In the genomic region with DNA sequence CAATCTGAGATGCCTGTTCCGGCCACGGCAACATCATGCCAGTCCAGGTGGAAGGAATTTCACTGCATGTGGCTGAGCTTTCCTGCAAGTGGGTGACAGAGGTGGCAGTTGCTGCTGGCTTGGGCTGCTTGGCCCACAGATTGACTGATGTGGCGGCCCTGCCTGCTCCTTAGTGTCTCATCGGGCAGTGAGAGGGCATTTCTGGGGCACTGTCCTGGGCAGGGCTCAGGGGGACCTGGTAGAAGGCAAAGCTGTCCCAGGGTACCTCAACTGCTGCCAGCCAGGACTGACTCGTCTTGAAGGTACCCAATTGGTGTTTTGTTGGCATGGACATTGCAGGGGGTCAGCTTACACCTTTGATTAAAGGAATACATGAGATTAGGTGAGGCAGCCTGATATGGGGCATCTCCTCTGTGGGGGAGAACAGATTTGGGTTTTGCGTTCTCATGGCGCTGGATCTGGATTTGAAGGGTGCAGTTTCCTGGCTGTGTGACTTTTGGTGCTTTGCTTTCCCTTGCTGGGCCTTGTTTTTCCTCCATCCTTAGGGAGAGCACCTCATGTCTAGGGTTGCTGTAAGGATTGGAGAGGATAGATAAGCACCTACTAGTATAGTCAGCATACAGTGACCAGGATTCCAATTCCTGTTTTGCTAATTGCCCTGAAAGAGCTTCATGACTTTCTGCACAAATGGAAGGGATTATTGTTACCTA, we compare ENCODE assay signal across 20 cellular contexts. TPM values are rescaled to one million over a fixed set of nuclear protein-coding genes. Genes with fewer than 3 reads are reported as not detected.
DNase-seq lines count a peak whose midpoint lies in the region; ATAC-seq, FAIRE-seq and TF ChIP-seq lines count a peak whose summit lies in the region.
"Had no signal": no experiment of that assay in that cellular context is flagged by ENCODE, and none has a peak within 500 bp of the region (broad histone marks: within the 10 kb centered on the region; RNA-seq: fewer than 3 reads in every experiment).

No MANE protein-coding gene starts in this region.

- no peaks in the 10 kb centered on the region for H3K36me3 ChIP-seq in mammary epithelial cell (ENCODE audit: insufficient read depth, low read length)
- H3K36me3 ChIP-seq in breast epithelium, result no peaks in the 10 kb centered on the region
- peaks cover 4 to 13% of the 10 kb centered on the region in 2 experiments for H3K36me3 ChIP-seq in keratinocyte (ENCODE audit: control insufficient read depth in 2 of 2, extremely low read depth in 1 of 2, insufficient read depth in 2 of 2, low read length in 2 of 2)
- no peaks in the 10 kb centered on the region for H3K36me3 ChIP-seq in prostate gland
- H3K36me3 ChIP-seq: ovary, tibial nerve had no signal

- H3K9me3 ChIP-seq in mammary epithelial cell (replicated peaks; ENCODE audit: insufficient read depth, low read length) (no peaks in the 10 kb centered on the region), breast epithelium (no peaks in the 10 kb centered on the region), keratinocyte (ENCODE audit: control insufficient read depth, low read depth, low read length) (no peaks in the 10 kb centered on the region), prostate gland (no peaks in the 10 kb centered on the region)
- H3K9me3 ChIP-seq: ovary, tibial nerve had no signal

- H3K9me1 ChIP-seq in keratinocyte (ENCODE audit: control insufficient read depth, extremely low read depth, insufficient read depth, low read length), result peaks cover 2% of the 10 kb centered on the region

- WGBS in mammary epithelial cell (ENCODE audit: low coverage, missing lambda C conversion rate), result 78% methylated on average over 7 of the region's 7 CpGs
- 63% methylated on average over 7 of the region's 7 CpGs for WGBS in prostate gland

- no peaks in the 10 kb centered on the region; the same call in 1 of the 2 replicates for H3K9me3 Mint-ChIP-seq in WTC11

- ATAC-seq in WTC11 (no peak), HG02973 (IDR thresholded peaks at IDR 0.05; ENCODE audit: unreplicated experiment) (no peak)

- peak overlapping the region; percentile 54; the same call in 1 of the 2 replicates for H3K27ac Mint-ChIP-seq in WTC11

- no peaks in the 10 kb centered on the region for H3K27me3 Mint-ChIP-seq in WTC11 (ENCODE audit: low read depth)

- in situ Hi-C loops in mammary epithelial cell (cut with MboI; ENCODE audit: low sequenced_read_pairs in 2 of 2), result no loop called here

- H3K4me3 Mint-ChIP-seq in WTC11, result no peak overlapping the region

- H3K36me3 Mint-ChIP-seq in WTC11, result peaks cover 6% of the 10 kb centered on the region

- dilution Hi-C loops in mammary epithelial cell (cut with HindIII; ENCODE audit: low sequenced_read_pairs) (loop anchor here (5.0 kb wide), 4 partner anchors 42 to 257 kb away; no protein-coding TSS in a partner anchor), keratinocyte (cut with MboI; ENCODE audit: extremely low pct_ligation_motif_present, low sequenced_read_pairs) (no loop called here)

- DNase-seq in mammary epithelial cell, result no peak
- no peak for DNase-seq in breast epithelium (ENCODE audit: low spot score in 2 of 2)
- DNase-seq in WTC11 (ENCODE audit: low spot score), result no peak
- no peak for DNase-seq in keratinocyte (ENCODE audit: low read depth, low spot score)
- DNase-seq in NCI-H1092 (lab: John Stamatoyannopoulos, UW), result no peak
- DNase-seq in prostate gland (ENCODE audit: low spot score), result no peak
- no peak for DNase-seq in NCI-H748 (lab: John Stamatoyannopoulos, UW; ENCODE audit: unreplicated experiment)
- DNase-seq: activated CD4-positive, alpha-beta T cell treated with anti-CD3 and anti-CD28 coated beads for 48 hours; activated T-cell treated with anti-CD3 and anti-CD28 coated beads for 4 hours; amniotic stem cell; foreskin melanocyte; KBM-7; NCI-H1105 treated with DMSO at 0.1 percent for 48 hours; ovary; SIG-M5; T1000 had no signal

- POLR2A ChIA-PET in WTC11 (lab: Charles Lee), result no interaction called here

- H3K79me2 ChIP-seq in mammary epithelial cell (ENCODE audit: insufficient read depth, low read length) (peaks cover 100% of the 10 kb centered on the region), keratinocyte (ENCODE audit: control insufficient read depth, insufficient read depth, low read length) (peaks cover 99% of the 10 kb centered on the region)

- H3K4me1 Mint-ChIP-seq in WTC11, result peaks cover 82% of the 10 kb centered on the region

- intact Hi-C loops in mammary epithelial cell (cut with micrococcal nuclease) (loop anchor here (5.0 to 10.0 kb wide), 3 partner anchors 85 to 267 kb away; no protein-coding TSS in a partner anchor), breast epithelium (cut with DNase I; ENCODE audit: low total_unique reads) (no loop called here), prostate gland (cut with DNase I) (no loop called here)

- no peak for TF ChIP-seq CTCF in mammary epithelial cell (conservative IDR thresholded peaks at IDR 0.05 in 1 of 2, IDR thresholded peaks at IDR 0.05 in 1 of 2; ENCODE audit: extremely low read depth in 1 of 2, insufficient read depth in 1 of 2, low read depth in 1 of 2, low read length in 2 of 2)
- TF ChIP-seq CTCF in breast epithelium (IDR thresholded peaks at IDR 0.05), result no peak
- TF ChIP-seq CTCF in WTC11 (IDR thresholded peaks at IDR 0.05), result no peak
- no peak for TF ChIP-seq CTCF in keratinocyte (optimal IDR thresholded peaks at IDR 0.05 in 1 of 3, IDR thresholded peaks at IDR 0.05 in 1 of 3, conservative IDR thresholded peaks at IDR 0.05 in 1 of 3; ENCODE audit: extremely low read depth in 1 of 3, insufficient read depth in 2 of 3, low read length in 3 of 3)
- TF ChIP-seq CTCF in prostate gland (IDR thresholded peaks at IDR 0.05), result no peak

- H4K20me1 ChIP-seq in mammary epithelial cell (ENCODE audit: insufficient read depth, low read length) (peaks cover 11% of the 10 kb centered on the region), keratinocyte (ENCODE audit: control insufficient read depth, extremely low read depth, insufficient read depth, low read length) (peaks cover 54% of the 10 kb centered on the region)

- no peak overlapping the region for H3K27ac ChIP-seq in mammary epithelial cell (ENCODE audit: insufficient read depth, low read depth, low read length)
- H3K27ac ChIP-seq in breast epithelium, result no peak overlapping the region
- H3K27ac ChIP-seq in keratinocyte (ENCODE audit: control insufficient read depth, insufficient read depth, low read length), result no peak overlapping the region
- H3K27ac ChIP-seq in prostate gland, result no peak overlapping the region
- H3K27ac ChIP-seq: ovary, tibial nerve had no signal

- TF ChIP-seq POLR2A in breast epithelium (IDR thresholded peaks at IDR 0.05) (no peak), prostate gland (IDR thresholded peaks at IDR 0.05) (no peak)

- FAIRE-seq in keratinocyte (lab: Jason Lieb, UNC), result no peak
- FAIRE-seq: D721Med, endothelial cell of umbilical vein had no signal

- H3K4me1 ChIP-seq in mammary epithelial cell (ENCODE audit: insufficient read depth, low read length), result peaks cover 33% of the 10 kb centered on the region
- peaks cover 0 to 3% of the 10 kb centered on the region in 2 donors for H3K4me1 ChIP-seq in breast epithelium
- H3K4me1 ChIP-seq in keratinocyte (ENCODE audit: control insufficient read depth, extremely low read depth, insufficient read depth, low read length), result peaks cover 29% of the 10 kb centered on the region
- peaks cover 8% of the 10 kb centered on the region for H3K4me1 ChIP-seq in prostate gland (replicated peaks)

- peak overlapping the region; percentile 2 for H3K4me2 ChIP-seq in mammary epithelial cell (ENCODE audit: insufficient read depth, low read depth, low read length)
- no peak overlapping the region for H3K4me2 ChIP-seq in keratinocyte (ENCODE audit: control insufficient read depth, extremely low read depth, insufficient read depth, low read depth, low read length)

- no peak overlapping the region for H2AFZ ChIP-seq in mammary epithelial cell (ENCODE audit: low read depth, low read length)
- H2AFZ ChIP-seq in keratinocyte (ENCODE audit: control insufficient read depth, low read length), result no peak overlapping the region

- H3K9ac ChIP-seq in mammary epithelial cell (ENCODE audit: insufficient read depth, low read length), result no peak overlapping the region
- peak overlapping the region; percentile 24 for H3K9ac ChIP-seq in keratinocyte (ENCODE audit: control insufficient read depth, extremely low read depth, insufficient read depth, low read length)

- H3K4me3 ChIP-seq in mammary epithelial cell (replicated peaks in 1 of 3; ENCODE audit: insufficient read depth in 1 of 3, low read depth in 2 of 3, low read length in 3 of 3) (no peak overlapping the region), breast epithelium (no peak overlapping the region), keratinocyte (ENCODE audit: control insufficient read depth in 2 of 3, extremely low read depth in 1 of 3, insufficient read depth in 2 of 3, low read depth in 1 of 3, low read length in 3 of 3) (no peak overlapping the region), prostate gland (no peak overlapping the region)
- H3K4me3 ChIP-seq: ovary, tibial nerve had no signal

- no TSS peak for BruUV-seq in mammary epithelial cell (replicated peaks; lab: Mats Ljungman, UMichigan)

- H3K27me3 ChIP-seq in mammary epithelial cell (ENCODE audit: insufficient read depth, low read length), result no peaks in the 10 kb centered on the region
- no peaks in the 10 kb centered on the region for H3K27me3 ChIP-seq in breast epithelium
- no peaks in the 10 kb centered on the region for H3K27me3 ChIP-seq in keratinocyte (ENCODE audit: control insufficient read depth, extremely low read depth, insufficient read depth, low read length)
- H3K27me3 ChIP-seq in prostate gland (replicated peaks; ENCODE audit: insufficient read depth), result no peaks in the 10 kb centered on the region
- H3K27me3 ChIP-seq: ovary, tibial nerve had no signal

- CTCF ChIA-PET in mammary epithelial cell (lab: Charles Lee; ENCODE audit: low non-redundant PET), result no interaction called here
- CTCF ChIA-PET in WTC11 (lab: Charles Lee), result interaction anchor here (1.0 to 1.1 kb wide), 2 partner anchors 18 to 21 kb away, joined by 3 to 4 read pairs; no protein-coding TSS in a partner anchor

RNA-seq across cellular contexts. Expression of a gene that starts 5.4 kb away (rescaled TPM):
- total RNA-seq in mammary epithelial cell, result 10 to 100 TPM; 44.5 to 98.5 TPM
- 15.7 TPM for polyA plus RNA-seq in mammary epithelial cell
- polyA minus RNA-seq in mammary epithelial cell, result 61.9 TPM
- total RNA-seq in breast epithelium, result 10 to 100 TPM; 14.9 to 23.9 (median 17.6) TPM
- total RNA-seq in WTC11 (2021), result 57.0 to 63.7 TPM (median 59.6 TPM) in 3 replicates
- polyA plus RNA-seq in keratinocyte, result 4.6 to 18.7 TPM (median 5.0 TPM) in 3 replicates
- 20.1 TPM for polyA plus RNA-seq in keratinocyte (2011; ENCODE audit: low read depth)
- 12.3 and 20.2 TPM in 2 replicates for polyA plus RNA-seq in keratinocyte (2011; cell fraction: cytosol; rRNA removed)
- 27.0 and 37.4 TPM in 2 replicates for polyA plus RNA-seq in keratinocyte (2011; cell fraction: nucleus; rRNA removed)
- polyA plus RNA-seq in keratinocyte (2012; ENCODE audit: low replicate concordance), result 41.8 and 43.5 TPM in 2 replicates
- 22.9 to 114 TPM (median 29.7 TPM) in 3 replicates for polyA minus RNA-seq in keratinocyte
- 28.2 TPM for polyA minus RNA-seq in keratinocyte (2011; cell fraction: cytosol; rRNA and poly(A)+ RNA removed)
- polyA minus RNA-seq in keratinocyte (2011; cell fraction: nucleus; rRNA and poly(A)+ RNA removed), result 33.2 and 59.6 TPM in 2 replicates
- total RNA-seq in prostate gland, result 10 to 100 TPM; 30.1 to 95.1 TPM
